Comparison of ENCODE assay signal across 11 cellular contexts in genomic region chr1:93584238-93585003, GRCh38.
DNase-seq lines count a peak whose midpoint lies in the region; ATAC-seq, FAIRE-seq and TF ChIP-seq lines count a peak whose summit lies in the region.
"Had no signal": no experiment of that assay in that cellular context is flagged by ENCODE, and none has a peak within 500 bp of the region (broad histone marks: within the 10 kb centered on the region; RNA-seq: fewer than 3 reads in every experiment).

No MANE protein-coding gene starts in this region.

- H3K4me2 ChIP-seq in parathyroid adenoma (ENCODE audit: low read length): peak overlapping the region; percentile 20

- no peak for FAIRE-seq in HTR-8/SVneo (lab: Jason Lieb, UNC)

- H3K4me1 ChIP-seq in adrenal gland (replicated peaks in 1 of 2) (peaks cover 11 to 29% of the 10 kb centered on the region in 2 donors), parathyroid adenoma (peaks cover 4% of the 10 kb centered on the region)

- no peak for TF ChIP-seq POLR2A in adrenal gland (IDR thresholded peaks at IDR 0.05)
- no peak for TF ChIP-seq POLR2A in GM18505 (IDR thresholded peaks at IDR 0.05; ENCODE audit: borderline replicate concordance, extremely low read depth, insufficient read depth, insufficient read length)

- H3K79me2 ChIP-seq in parathyroid adenoma: no peaks in the 10 kb centered on the region

- H3K36me3 ChIP-seq in adrenal gland (replicated peaks in 1 of 2): peaks cover 0 to 61% of the 10 kb centered on the region in 2 donors
- no peaks in the 10 kb centered on the region for H3K36me3 ChIP-seq in parathyroid adenoma (ENCODE audit: control insufficient read depth, insufficient read depth, low read length)

- H3K9me3 ChIP-seq in adrenal gland (replicated peaks in 1 of 3) (no peaks in the 10 kb centered on the region), parathyroid adenoma (ENCODE audit: control insufficient read depth, low read length) (no peaks in the 10 kb centered on the region)

- POLR2A ChIA-PET in HEK293T (lab: Yijun Ruan, JAX): no interaction called here

- intact Hi-C loops in adrenal gland (cut with DNase I) (no loop called here), left cardiac atrium (cut with DNase I) (no loop called here)

- no peak overlapping the region for H3K9ac ChIP-seq in parathyroid adenoma

- ATAC-seq in left cardiac atrium: peak; percentile 23 to 65
- ATAC-seq in GM18505 (IDR thresholded peaks at IDR 0.05; ENCODE audit: unreplicated experiment): no peak

- DNase-seq in adrenal gland: peak in 2 of 7 donors; percentile 22 to 46
- DNase-seq in left cardiac atrium: no peak
- no peak for DNase-seq in Kasumi-1 (lab: John Stamatoyannopoulos, UW)
- DNase-seq in HEK293T (ENCODE audit: extremely low spot score): no peak
- DNase-seq in HTR-8/SVneo (ENCODE audit: insufficient read length, low spot score): no peak
- DNase-seq: activated CD4-positive, alpha-beta T cell treated with anti-CD3 and anti-CD28 coated beads for 4 hours; NCI-H187 treated with DMSO at 0.1 percent for 48 hours; stimulated activated CD4-positive, alpha-beta T cell treated with anti-CD3 and anti-CD28 coated beads, Interleukin-1b, Interleukin-23, amount 100 ng/mL, for 48 hours had no signal

- H2AFZ ChIP-seq in parathyroid adenoma: peak overlapping the region; percentile 70

- TF ChIP-seq CTCF in 22Rv1 (IDR thresholded peaks at IDR 0.05) (no peak), adrenal gland (IDR thresholded peaks at IDR 0.05) (peak in 4 of 6 experiments; percentile 26 to 40 (median 34)), parathyroid adenoma (IDR thresholded peaks at IDR 0.05) (no peak)

- CTCF ChIA-PET in HEK293T (lab: Yijun Ruan, JAX): no interaction called here

- H3K4me3 ChIP-seq in adrenal gland (no peak overlapping the region), parathyroid adenoma (ENCODE audit: low read depth, low read length) (peak overlapping the region; percentile 7)

- 71 to 76% (median 75%) methylated on average over 9 of the region's 9 CpGs for WGBS in adrenal gland, 4 donors

- H3K27me3 ChIP-seq in adrenal gland (no peaks in the 10 kb centered on the region), parathyroid adenoma (ENCODE audit: control insufficient read depth, insufficient read depth, low read length) (no peaks in the 10 kb centered on the region)

- H3K27ac ChIP-seq in 22Rv1 (peak overlapping the region; percentile 95), adrenal gland (peak overlapping the region; percentile 8 to 85 (median 69)), parathyroid adenoma (peak overlapping the region; percentile 69)

TF ChIP-seq in HEK293T, 16 proteins besides CTCF, POLR2A, EP300 and RAD21:
- TF ChIP-seq PKNOX1 (IDR thresholded peaks at IDR 0.05): no peak
- TF ChIP-seq NFRKB (IDR thresholded peaks at IDR 0.05): no peak
- no peak for TF ChIP-seq FOXK2 (IDR thresholded peaks at IDR 0.05)

Comparison
In these comparisons a context has a peak if more than half of its experiments do, and no peak if none do; other contexts are left out.
1. CTCF ChIP-seq: peak in adrenal gland (4 of 6); none in 22Rv1 (single experiment) and parathyroid adenoma (single experiment).
2. Peak in every context shown above with its lines, with median percentiles within 50 percentile points of each other: H3K27ac ChIP-seq.